10 cellular contexts compared by ENCODE assay signal in the genomic region with DNA sequence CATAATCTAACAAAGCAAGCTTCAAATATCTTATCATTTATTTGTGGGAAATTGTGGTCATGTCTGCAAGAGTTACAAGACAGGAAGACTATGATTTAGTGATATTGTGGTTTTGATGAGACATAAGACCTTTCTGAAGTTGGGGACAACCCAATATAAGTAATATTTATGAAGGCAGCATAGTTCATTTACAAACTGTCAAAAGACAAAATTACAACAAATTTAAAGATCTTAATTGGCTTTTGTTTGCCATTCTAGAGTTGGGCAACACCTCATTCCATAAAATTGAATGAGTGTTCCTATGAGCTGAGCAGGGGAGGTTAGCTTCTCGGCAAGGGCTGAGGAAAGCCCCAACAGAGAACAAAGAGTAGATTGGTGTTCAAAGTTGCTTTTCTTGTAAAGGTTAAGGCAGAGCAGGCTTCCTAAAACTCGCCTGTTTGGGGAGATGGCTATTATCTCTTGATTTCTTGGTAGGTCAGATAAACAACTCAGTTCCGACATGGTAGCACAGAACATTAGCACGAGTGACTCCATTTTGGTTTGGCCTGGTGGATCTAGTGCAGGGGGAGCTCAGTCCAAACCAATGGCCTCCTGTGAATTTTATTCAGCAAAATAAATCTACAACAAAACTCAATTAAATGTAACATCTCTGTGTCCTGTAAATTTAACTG. TPM values are rescaled to one million over a fixed set of nuclear protein-coding genes. Genes with fewer than 3 reads are reported as not detected.
A peak's percentile ranks its signal among the peaks of the same experiment; 100 is the strongest.
DNase-seq lines count a peak whose midpoint lies in the region; ATAC-seq and TF ChIP-seq lines count a peak whose summit lies in the region.
"Had no signal": no experiment of that assay in that cellular context is flagged by ENCODE, and none has a peak within 500 bp of the region (broad histone marks: within the 10 kb centered on the region; RNA-seq: fewer than 3 reads in every experiment).

No MANE protein-coding gene starts in this region.

- H3K27ac ChIP-seq in SK-N-SH (ENCODE audit: low read depth in 2 of 2, low read length in 1 of 2), result peak overlapping the region in 1 of 2 experiments; percentile 41; a peak in 1 of 4 replicates
- H3K27ac ChIP-seq in OCI-LY7 (ENCODE audit: low read depth, low read length, poor library complexity, severe bottlenecking), result no peak overlapping the region
- H3K27ac ChIP-seq in colonic mucosa, result peak overlapping the region; percentile 86
- H3K27ac ChIP-seq: ascending aorta had no signal

- H2AFZ ChIP-seq in SK-N-SH (ENCODE audit: low read depth), result no peak overlapping the region
- H2AFZ ChIP-seq in OCI-LY7 (ENCODE audit: low read length), result no peak overlapping the region

- POLR2A ChIA-PET in SK-N-SH (lab: Yijun Ruan, JAX), result no interaction called here
- POLR2A ChIA-PET in OCI-LY7 (lab: Charles Lee), result interaction anchor here (0.6 to 3.0 kb wide), 3 partner anchors 8 to 141 kb away, joined by 3 to 17 read pairs (median 13); no protein-coding TSS in a partner anchor

- H4K20me1 ChIP-seq in SK-N-SH (ENCODE audit: insufficient read depth) (no peaks in the 10 kb centered on the region), OCI-LY7 (ENCODE audit: insufficient read depth, low read length) (no peaks in the 10 kb centered on the region)

- H3K9me2 ChIP-seq in SK-N-SH, result no peaks in the 10 kb centered on the region
- H3K9me2 ChIP-seq in OCI-LY7 (ENCODE audit: insufficient read depth, low read length), result no peaks in the 10 kb centered on the region

- no peaks in the 10 kb centered on the region for H3K36me3 ChIP-seq in SK-N-SH (replicated peaks in 1 of 2; ENCODE audit: control insufficient read depth in 1 of 2, insufficient read depth in 2 of 2, low read length in 1 of 2)
- no peaks in the 10 kb centered on the region for H3K36me3 ChIP-seq in OCI-LY7 (ENCODE audit: insufficient read depth, low read length)
- H3K36me3 ChIP-seq in colonic mucosa, result no peaks in the 10 kb centered on the region
- H3K36me3 ChIP-seq: ascending aorta had no signal

- H3K9ac ChIP-seq in SK-N-SH (no peak overlapping the region), colonic mucosa (ENCODE audit: low read depth in 2 of 2, low read length in 2 of 2) (peak overlapping the region in 1 of 2 donors; percentile 41)

- H3K9me3 ChIP-seq in SK-N-SH, result no peaks in the 10 kb centered on the region
- H3K9me3 ChIP-seq in OCI-LY7 (ENCODE audit: low read length), result no peaks in the 10 kb centered on the region; the same call in 1 of the 2 replicates
- no peaks in the 10 kb centered on the region for H3K9me3 ChIP-seq in colonic mucosa
- H3K9me3 ChIP-seq: ascending aorta had no signal

- no TSS peak for BruUV-seq in OCI-LY7 (replicated peaks; lab: Mats Ljungman, UMichigan)

- no peak for TF ChIP-seq RAD21 in SK-N-SH (IDR thresholded peaks at IDR 0.05; ENCODE audit: low read length)

- H3K4me1 ChIP-seq in SK-N-SH (ENCODE audit: control insufficient read depth in 1 of 2, insufficient read depth in 2 of 2, low read depth in 1 of 2, low read length in 1 of 2) (peaks cover 0 to 30% of the 10 kb centered on the region in 2 experiments; a peak in 2 of 4 replicates), OCI-LY7 (ENCODE audit: insufficient read depth, low read length, poor library complexity, severe bottlenecking) (peaks cover 70% of the 10 kb centered on the region), colonic mucosa (peaks cover 8% of the 10 kb centered on the region)
- H3K4me1 ChIP-seq: ascending aorta had no signal

- intact Hi-C loops in OCI-LY7 (cut with micrococcal nuclease; ENCODE audit: unreplicated experiment), result no loop called here
- intact Hi-C loops in colonic mucosa (cut with DNase I), result no loop called here

- no peaks in the 10 kb centered on the region for H3K79me2 ChIP-seq in SK-N-SH (ENCODE audit: insufficient read depth)
- no peaks in the 10 kb centered on the region for H3K79me2 ChIP-seq in OCI-LY7 (ENCODE audit: insufficient read depth, low read depth, low read length)

- CTCF ChIA-PET in SK-N-SH (lab: Yijun Ruan, JAX) (interaction anchor here (0.7 to 1.9 kb wide), 6 partner anchors 13 to 94 kb away, joined by 3 to 6 read pairs (median 4); no protein-coding TSS in a partner anchor), OCI-LY7 (lab: Charles Lee; ENCODE audit: unreplicated experiment) (no interaction called here)

- H3F3A ChIP-seq in SK-N-SH (replicated peaks; ENCODE audit: insufficient read depth), result no peaks in the 10 kb centered on the region

- DNase-seq in SK-N-SH, result no peak
- DNase-seq in OCI-LY7 (ENCODE audit: low spot score), result no peak
- DNase-seq in colonic mucosa, result no peak
- peak; percentile 45 for DNase-seq in renal cortical epithelial cell (ENCODE audit: low read depth)
- DNase-seq in NCI-H2196 (lab: John Stamatoyannopoulos, UW; ENCODE audit: unreplicated experiment), result no peak
- DNase-seq in mesenteric fat pad (ENCODE audit: low spot score), result no peak
- DNase-seq: activated CD4-positive, alpha-beta T cell treated with anti-CD3 and anti-CD28 coated beads for 4 hours had no signal

- no peak for TF ChIP-seq EP300 in SK-N-SH (IDR thresholded peaks at IDR 0.05; ENCODE audit: borderline replicate concordance in 1 of 2, low read depth in 1 of 2, low read length in 1 of 2)

- H3K4me2 ChIP-seq in SK-N-SH, result no peak overlapping the region
- peak overlapping the region; percentile 10; the same call in 1 of the 2 replicates for H3K4me2 ChIP-seq in OCI-LY7 (ENCODE audit: low read length)

- no peak for ATAC-seq in SK-N-SH treated with all-trans-retinoic acid at 6 μM for 48 hours
- ATAC-seq in HG02973 (IDR thresholded peaks at IDR 0.05; ENCODE audit: unreplicated experiment), result no peak

- WGBS in SK-N-SH (ENCODE audit: low lambda C conversion rate), result 91% methylated on average over 4 of the region's 4 CpGs

- no peaks in the 10 kb centered on the region for H3K27me3 ChIP-seq in SK-N-SH (ENCODE audit: insufficient read depth)
- no peaks in the 10 kb centered on the region for H3K27me3 ChIP-seq in colonic mucosa
- H3K27me3 ChIP-seq: ascending aorta had no signal

- H3K4me3 ChIP-seq in SK-N-SH (ENCODE audit: low read depth in 2 of 2, low read length in 1 of 2) (no peak overlapping the region), OCI-LY7 (ENCODE audit: low read depth, low read length, poor library complexity, severe bottlenecking) (no peak overlapping the region), colonic mucosa (no peak overlapping the region)
- H3K4me3 ChIP-seq: ascending aorta had no signal

- TF ChIP-seq CTCF in SK-N-SH (IDR thresholded peaks at IDR 0.05) (no peak), OCI-LY7 (conservative IDR thresholded peaks at IDR 0.05; ENCODE audit: low read length) (no peak), colonic mucosa (IDR thresholded peaks at IDR 0.05) (no peak)

TF ChIP-seq in SK-N-SH treated with all-trans-retinoic acid at 6 μM for 48 hours, 23 proteins besides CTCF, POLR2A, EP300 and RAD21 (continues in another document):
- TF ChIP-seq TCF4 (CRISPR knock-in tag; IDR thresholded peaks at IDR 0.05; ENCODE audit: borderline replicate concordance) (no peak), ISL1 (CRISPR knock-in tag; IDR thresholded peaks at IDR 0.05) (peak; percentile 57), ZFP30 (CRISPR knock-in tag; IDR thresholded peaks at IDR 0.05) (0 out of 2 replicates have a peak, but pooled peaks have one; percentile 3), ARNTL (CRISPR knock-in tag; IDR thresholded peaks at IDR 0.05; ENCODE audit: borderline replicate concordance, low read depth) (no peak), CSDC2 (CRISPR knock-in tag; IDR thresholded peaks at IDR 0.05) (peak; percentile 82; the same call in 1 of the 2 replicates), BACH2 (CRISPR knock-in tag; IDR thresholded peaks at IDR 0.05; ENCODE audit: borderline replicate concordance) (no peak), CREB5 (CRISPR knock-in tag; IDR thresholded peaks at IDR 0.05; ENCODE audit: low read depth) (no peak), GLIS3 (CRISPR knock-in tag; IDR thresholded peaks at IDR 0.05) (no peak)

TF ChIP-seq in SK-N-SH, 30 proteins besides CTCF, POLR2A, EP300 and RAD21 (continues in another document):
- TF ChIP-seq RXRA (IDR thresholded peaks at IDR 0.05; ENCODE audit: borderline replicate concordance, low read depth) (no peak), MXI1 (IDR thresholded peaks at IDR 0.05; ENCODE audit: low read depth, low read length) (no peak), FOXJ3 (CRISPR knock-in tag; IDR thresholded peaks at IDR 0.05) (no peak), MEF2A (IDR thresholded peaks at IDR 0.05; ENCODE audit: borderline replicate concordance, low read depth) (no peak), SIN3A (IDR thresholded peaks at IDR 0.05; ENCODE audit: borderline replicate concordance, low read depth, low read length) (no peak), ELF1 (IDR thresholded peaks at IDR 0.05) (no peak), TCF12 (IDR thresholded peaks at IDR 0.05) (no peak)
- TF ChIP-seq, protein P1, sequence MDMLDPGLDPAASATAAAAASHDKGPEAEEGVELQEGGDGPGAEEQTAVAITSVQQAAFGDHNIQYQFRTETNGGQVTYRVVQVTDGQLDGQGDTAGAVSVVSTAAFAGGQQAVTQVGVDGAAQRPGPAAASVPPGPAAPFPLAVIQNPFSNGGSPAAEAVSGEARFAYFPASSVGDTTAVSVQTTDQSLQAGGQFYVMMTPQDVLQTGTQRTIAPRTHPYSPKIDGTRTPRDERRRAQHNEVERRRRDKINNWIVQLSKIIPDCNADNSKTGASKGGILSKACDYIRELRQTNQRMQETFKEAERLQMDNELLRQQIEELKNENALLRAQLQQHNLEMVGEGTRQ (IDR thresholded peaks at IDR 0.05; ENCODE audit: borderline replicate concordance, low read depth, low read length), result no peak
- TF ChIP-seq, protein P2, sequence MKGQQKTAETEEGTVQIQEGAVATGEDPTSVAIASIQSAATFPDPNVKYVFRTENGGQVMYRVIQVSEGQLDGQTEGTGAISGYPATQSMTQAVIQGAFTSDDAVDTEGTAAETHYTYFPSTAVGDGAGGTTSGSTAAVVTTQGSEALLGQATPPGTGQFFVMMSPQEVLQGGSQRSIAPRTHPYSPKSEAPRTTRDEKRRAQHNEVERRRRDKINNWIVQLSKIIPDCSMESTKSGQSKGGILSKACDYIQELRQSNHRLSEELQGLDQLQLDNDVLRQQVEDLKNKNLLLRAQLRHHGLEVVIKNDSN (IDR thresholded peaks at IDR 0.05; ENCODE audit: borderline replicate concordance, low read depth), result no peak

RNA-seq across cellular contexts. Expression of gene MMD, which starts 10.9 kb away (rescaled TPM):
- 10.9 and 11.7 TPM in 2 replicates for polyA plus RNA-seq in SK-N-SH (2012; rRNA removed)
- 17.6 and 17.7 TPM in 2 replicates for polyA plus RNA-seq in SK-N-SH (2012; cell fraction: cytosol; rRNA removed)
- polyA plus RNA-seq in SK-N-SH (2012; cell fraction: nucleus; rRNA removed), result 2.7 and 5.0 TPM in 2 replicates
- total RNA-seq in OCI-LY7 (2014; rRNA removed; shearing (Covaris generic)), result 41.4 and 42.7 TPM in 2 replicates
- total RNA-seq in OCI-LY7 (2022), result 43.8 and 48.4 TPM in 2 replicates
- 10 to 100 TPM; 17.3 to 20.0 TPM for total RNA-seq in colonic mucosa
- total RNA-seq in renal cortical epithelial cell, result 33.1 and 57.5 TPM in 2 replicates
- total RNA-seq in mesenteric fat pad, result 190 TPM
